Comparison of ENCODE assay signal across 10 cellular contexts in the genomic region with DNA sequence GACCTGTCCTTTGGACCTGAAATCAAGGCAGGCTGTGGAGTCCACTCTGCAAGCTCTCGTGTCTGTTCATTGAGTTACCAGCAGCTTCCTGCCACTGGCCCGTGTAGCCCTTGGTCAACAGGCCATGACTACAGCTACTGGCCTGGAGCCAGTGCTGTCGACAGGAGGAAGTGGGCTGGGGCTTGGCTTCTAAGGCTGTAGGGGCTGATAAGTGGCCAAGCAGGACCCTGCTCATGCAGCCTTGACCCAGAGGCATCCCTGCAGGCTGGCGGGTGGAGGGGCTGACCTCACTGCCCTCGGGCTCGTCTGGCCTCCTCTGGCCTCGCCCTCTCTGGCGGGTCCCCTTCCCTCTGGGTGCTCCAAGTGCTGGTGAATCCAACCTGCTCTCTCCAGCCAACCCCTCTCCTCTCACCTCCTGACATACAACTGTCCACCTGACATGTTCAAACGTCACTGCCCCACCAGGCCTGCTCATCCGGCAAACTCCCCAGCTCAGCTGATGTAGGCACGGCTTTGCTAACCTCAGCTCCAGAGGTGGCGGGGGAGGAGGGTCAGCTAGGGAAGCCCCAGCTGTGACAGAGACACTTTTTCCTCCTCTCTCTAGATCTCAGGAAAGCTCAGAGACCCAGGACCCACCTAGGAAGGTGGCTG.
DNase-seq lines count a peak whose midpoint lies in the region; ATAC-seq and TF ChIP-seq lines count a peak whose summit lies in the region.
"Had no signal": no experiment of that assay in that cellular context is flagged by ENCODE, and none has a peak within 500 bp of the region (broad histone marks: within the 10 kb centered on the region; RNA-seq: fewer than 3 reads in every experiment).

No MANE protein-coding gene starts in this region.

- peaks cover 4% of the 10 kb centered on the region; the same call in 1 of the 2 replicates for H3K9me2 ChIP-seq in GM23338 (ENCODE audit: insufficient read depth)

- CTCF ChIA-PET in activated CD4-positive, alpha-beta T cell treated with anti-CD3 and anti-CD28 coated beads, Interleukin-2, amount 10 ng/mL, durations not matched to agents 7 days and 5 days (lab: Charles Lee) = interaction anchor here (0.6 to 2.0 kb wide), 4 partner anchors 9 to 673 kb away, joined by 3 to 6 read pairs (median 4); no protein-coding TSS in a partner anchor

- H3K27ac ChIP-seq in BLaER1 (peak overlapping the region; percentile 28; the same call in 1 of the 2 replicates), fibroblast of lung (ENCODE audit: insufficient read depth, low read length) (peak overlapping the region; percentile 82), GM23338 (ENCODE audit: low read depth) (no peak overlapping the region)

- peaks cover 0 to 5% of the 10 kb centered on the region in 2 donors for H3K27me3 Mint-ChIP-seq in natural killer cell treated with Interleukin-12 subunit alpha and Interleukin-12 subunit beta and Interleukin-15 and Interleukin-18, amount 100 ng/mL, for 72 hours
- H3K27me3 Mint-ChIP-seq in GM23338 (ENCODE audit: insufficient read depth, low read depth, poor library complexity) = peaks cover 11% of the 10 kb centered on the region
- H3K27me3 Mint-ChIP-seq in stimulated activated memory B cell treated with anti-CD40 and anti-IgM and Interleukin-4, amounts not matched to agents 10 μg/mL and 1 μg/mL and 100 μg/mL, for 72 hours = peaks cover 24% of the 10 kb centered on the region
- no peaks in the 10 kb centered on the region for H3K27me3 Mint-ChIP-seq in activated CD4-positive, alpha-beta T cell treated with anti-CD3 and anti-CD28 coated beads, Interleukin-2, amount 10 ng/mL, durations not matched to agents 7 days and 5 days

- H3K36me3 ChIP-seq in BLaER1 (no peaks in the 10 kb centered on the region), MG63 (no peaks in the 10 kb centered on the region), fibroblast of lung (ENCODE audit: control insufficient read depth, insufficient read depth, low read length) (no peaks in the 10 kb centered on the region), GM23338 (ENCODE audit: insufficient read depth) (no peaks in the 10 kb centered on the region), HAP-1 (replicated peaks) (no peaks in the 10 kb centered on the region)

- peaks cover 0 to 11% of the 10 kb centered on the region in 2 donors for H3K4me1 Mint-ChIP-seq in natural killer cell treated with Interleukin-12 subunit alpha and Interleukin-12 subunit beta and Interleukin-15 and Interleukin-18, amount 100 ng/mL, for 72 hours (ENCODE audit: low read depth in 2 of 2)
- H3K4me1 Mint-ChIP-seq in GM23338 = peaks cover 16% of the 10 kb centered on the region
- H3K4me1 Mint-ChIP-seq in stimulated activated memory B cell treated with anti-CD40 and anti-IgM and Interleukin-4, amounts not matched to agents 10 μg/mL and 1 μg/mL and 100 μg/mL, for 72 hours = no peaks in the 10 kb centered on the region
- peaks cover 9% of the 10 kb centered on the region for H3K4me1 Mint-ChIP-seq in activated CD4-positive, alpha-beta T cell treated with anti-CD3 and anti-CD28 coated beads, Interleukin-2, amount 10 ng/mL, durations not matched to agents 7 days and 5 days

- no peaks in the 10 kb centered on the region for H3F3A ChIP-seq in GM23338 (replicated peaks; ENCODE audit: low read depth)

- no peak overlapping the region for H3K4me3 ChIP-seq in BLaER1
- no peak overlapping the region for H3K4me3 ChIP-seq in MG63
- H3K4me3 ChIP-seq in fibroblast of lung (replicated peaks in 1 of 4; ENCODE audit: control extremely low read depth in 1 of 4, insufficient read depth in 1 of 4, low read depth in 3 of 4, low read length in 4 of 4) = no peak overlapping the region
- no peak overlapping the region for H3K4me3 ChIP-seq in GM23338
- H3K4me3 ChIP-seq in HAP-1 = no peak overlapping the region

- H3K36me3 Mint-ChIP-seq in natural killer cell treated with Interleukin-12 subunit alpha and Interleukin-12 subunit beta and Interleukin-15 and Interleukin-18, amount 100 ng/mL, for 72 hours = no peaks in the 10 kb centered on the region
- no peaks in the 10 kb centered on the region for H3K36me3 Mint-ChIP-seq in GM23338 (ENCODE audit: low read depth)
- no peaks in the 10 kb centered on the region for H3K36me3 Mint-ChIP-seq in stimulated activated memory B cell treated with anti-CD40 and anti-IgM and Interleukin-4, amounts not matched to agents 10 μg/mL and 1 μg/mL and 100 μg/mL, for 72 hours
- H3K36me3 Mint-ChIP-seq in activated CD4-positive, alpha-beta T cell treated with anti-CD3 and anti-CD28 coated beads, Interleukin-2, amount 10 ng/mL, durations not matched to agents 7 days and 5 days (ENCODE audit: low read depth) = no peaks in the 10 kb centered on the region

- H3K9ac ChIP-seq in BLaER1 (no peak overlapping the region), fibroblast of lung (ENCODE audit: insufficient read depth, low read length) (no peak overlapping the region)

- peak; percentile 54 to 77 for ATAC-seq in natural killer cell treated with Interleukin-12 subunit alpha and Interleukin-12 subunit beta and Interleukin-15 and Interleukin-18, amount 100 ng/mL, for 72 hours
- no peak for ATAC-seq in GM23338
- ATAC-seq in stimulated activated memory B cell treated with anti-CD40 and anti-IgM and Interleukin-4, amounts not matched to agents 10 μg/mL and 1 μg/mL and 100 μg/mL, for 72 hours = no peak

- H3K4me1 ChIP-seq in BLaER1 (peaks cover 43% of the 10 kb centered on the region), fibroblast of lung (ENCODE audit: control insufficient read depth, extremely low read depth, insufficient read depth, low read length) (peaks cover 36% of the 10 kb centered on the region), GM23338 (ENCODE audit: insufficient read depth) (peaks cover 13% of the 10 kb centered on the region; the same call in 1 of the 2 replicates), HAP-1 (no peaks in the 10 kb centered on the region)

- H3K9me3 ChIP-seq in BLaER1 (no peaks in the 10 kb centered on the region), MG63 (no peaks in the 10 kb centered on the region), fibroblast of lung (ENCODE audit: control insufficient read depth, insufficient read depth, low read depth, low read length) (no peaks in the 10 kb centered on the region), HAP-1 (no peaks in the 10 kb centered on the region)

- no peak overlapping the region for H2AFZ ChIP-seq in fibroblast of lung (ENCODE audit: low read length)
- H2AFZ ChIP-seq in GM23338 = no peak overlapping the region

- H3K27me3 ChIP-seq in BLaER1 (no peaks in the 10 kb centered on the region), MG63 (no peaks in the 10 kb centered on the region), fibroblast of lung (ENCODE audit: control insufficient read depth, insufficient read depth, low read length) (no peaks in the 10 kb centered on the region), GM23338 (ENCODE audit: insufficient read depth) (no peaks in the 10 kb centered on the region), HAP-1 (ENCODE audit: low read depth) (no peaks in the 10 kb centered on the region)

- in situ Hi-C loops in HAP-1 (cut with MboI; ENCODE audit: low sequenced_read_pairs) = no loop called here

- H4K20me1 ChIP-seq in BLaER1 (no peaks in the 10 kb centered on the region), fibroblast of lung (ENCODE audit: control insufficient read depth, extremely low read depth, insufficient read depth, low read length) (no peaks in the 10 kb centered on the region), GM23338 (replicated peaks; ENCODE audit: insufficient read depth) (no peaks in the 10 kb centered on the region)

- no peak overlapping the region for H3K4me3 Mint-ChIP-seq in natural killer cell treated with Interleukin-12 subunit alpha and Interleukin-12 subunit beta and Interleukin-15 and Interleukin-18, amount 100 ng/mL, for 72 hours
- no peak overlapping the region for H3K4me3 Mint-ChIP-seq in GM23338
- no peak overlapping the region for H3K4me3 Mint-ChIP-seq in stimulated activated memory B cell treated with anti-CD40 and anti-IgM and Interleukin-4, amounts not matched to agents 10 μg/mL and 1 μg/mL and 100 μg/mL, for 72 hours
- H3K4me3 Mint-ChIP-seq in activated CD4-positive, alpha-beta T cell treated with anti-CD3 and anti-CD28 coated beads, Interleukin-2, amount 10 ng/mL, durations not matched to agents 7 days and 5 days = no peak overlapping the region

- H3K4me2 ChIP-seq in BLaER1 (peak overlapping the region; percentile 69), fibroblast of lung (ENCODE audit: extremely low read depth, insufficient read depth, low read length) (no peak overlapping the region), GM23338 (no peak overlapping the region)

- TF ChIP-seq CTCF in fibroblast of lung (conservative IDR thresholded peaks at IDR 0.05 in 1 of 2, IDR thresholded peaks at IDR 0.05 in 1 of 2; ENCODE audit: low read depth in 1 of 2, low read length in 2 of 2) (no peak), GM23338 (conservative IDR thresholded peaks at IDR 0.05; ENCODE audit: low read depth in 2 of 2) (no peak)

- H3K79me2 ChIP-seq in fibroblast of lung (ENCODE audit: control insufficient read depth, insufficient read depth, low read length) (no peaks in the 10 kb centered on the region), GM23338 (replicated peaks; ENCODE audit: insufficient read depth) (no peaks in the 10 kb centered on the region)

- DNase-seq in MG63 (peak; percentile 77), fibroblast of lung (ENCODE audit: low read depth in 2 of 2) (peak; percentile 42 to 62), GM23338 (ENCODE audit: low spot score) (no peak), HAP-1 (ENCODE audit: low spot score in 2 of 2) (no peak)
- no peak for DNase-seq in natural killer cell treated with Interleukin-12 subunit alpha and Interleukin-12 subunit beta and Interleukin-15 and Interleukin-18, amount 100 ng/mL, for 72 hours (ENCODE audit: low spot score)
- no peak for DNase-seq in activated CD4-positive, alpha-beta T cell treated with anti-CD3 and anti-CD28 coated beads, Interleukin-2, amount 10 ng/mL, durations not matched to agents 7 days and 5 days
- DNase-seq: activated gamma-delta T cell, KBM-7 had no signal

- H3K9me3 Mint-ChIP-seq in natural killer cell treated with Interleukin-12 subunit alpha and Interleukin-12 subunit beta and Interleukin-15 and Interleukin-18, amount 100 ng/mL, for 72 hours = no peaks in the 10 kb centered on the region
- H3K9me3 Mint-ChIP-seq in GM23338 = no peaks in the 10 kb centered on the region
- no peaks in the 10 kb centered on the region for H3K9me3 Mint-ChIP-seq in stimulated activated memory B cell treated with anti-CD40 and anti-IgM and Interleukin-4, amounts not matched to agents 10 μg/mL and 1 μg/mL and 100 μg/mL, for 72 hours
- H3K9me3 Mint-ChIP-seq in activated CD4-positive, alpha-beta T cell treated with anti-CD3 and anti-CD28 coated beads, Interleukin-2, amount 10 ng/mL, durations not matched to agents 7 days and 5 days = no peaks in the 10 kb centered on the region

- POLR2A ChIA-PET in activated CD4-positive, alpha-beta T cell treated with anti-CD3 and anti-CD28 coated beads, Interleukin-2, amount 10 ng/mL, durations not matched to agents 7 days and 5 days (lab: Charles Lee) = no interaction called here

- no peak overlapping the region for H3K27ac Mint-ChIP-seq in natural killer cell treated with Interleukin-12 subunit alpha and Interleukin-12 subunit beta and Interleukin-15 and Interleukin-18, amount 100 ng/mL, for 72 hours
- no peak overlapping the region for H3K27ac Mint-ChIP-seq in GM23338
- no peak overlapping the region for H3K27ac Mint-ChIP-seq in stimulated activated memory B cell treated with anti-CD40 and anti-IgM and Interleukin-4, amounts not matched to agents 10 μg/mL and 1 μg/mL and 100 μg/mL, for 72 hours
- no peak overlapping the region for H3K27ac Mint-ChIP-seq in activated CD4-positive, alpha-beta T cell treated with anti-CD3 and anti-CD28 coated beads, Interleukin-2, amount 10 ng/mL, durations not matched to agents 7 days and 5 days

Comparison
In these comparisons a context has a peak if more than half of its experiments do, and no peak if none do; other contexts are left out.
1. DNase-seq: peak in MG63 (single experiment) and fibroblast of lung (2 of 2); none in natural killer cell treated with Interleukin-12 subunit alpha and Interleukin-12 subunit beta and Interleukin-15 and Interleukin-18, amount 100 ng/mL, for 72 hours (single experiment), GM23338 (single experiment), HAP-1 (0 of 2) and activated CD4-positive, alpha-beta T cell treated with anti-CD3 and anti-CD28 coated beads, Interleukin-2, amount 10 ng/mL, durations not matched to agents 7 days and 5 days (single experiment).
2. ATAC-seq: peak in natural killer cell treated with Interleukin-12 subunit alpha and Interleukin-12 subunit beta and Interleukin-15 and Interleukin-18, amount 100 ng/mL, for 72 hours (2 of 2); none in GM23338 (single experiment) and stimulated activated memory B cell treated with anti-CD40 and anti-IgM and Interleukin-4, amounts not matched to agents 10 μg/mL and 1 μg/mL and 100 μg/mL, for 72 hours (single experiment).